ENCODE assay signal across 12 cellular contexts in the genomic region with DNA sequence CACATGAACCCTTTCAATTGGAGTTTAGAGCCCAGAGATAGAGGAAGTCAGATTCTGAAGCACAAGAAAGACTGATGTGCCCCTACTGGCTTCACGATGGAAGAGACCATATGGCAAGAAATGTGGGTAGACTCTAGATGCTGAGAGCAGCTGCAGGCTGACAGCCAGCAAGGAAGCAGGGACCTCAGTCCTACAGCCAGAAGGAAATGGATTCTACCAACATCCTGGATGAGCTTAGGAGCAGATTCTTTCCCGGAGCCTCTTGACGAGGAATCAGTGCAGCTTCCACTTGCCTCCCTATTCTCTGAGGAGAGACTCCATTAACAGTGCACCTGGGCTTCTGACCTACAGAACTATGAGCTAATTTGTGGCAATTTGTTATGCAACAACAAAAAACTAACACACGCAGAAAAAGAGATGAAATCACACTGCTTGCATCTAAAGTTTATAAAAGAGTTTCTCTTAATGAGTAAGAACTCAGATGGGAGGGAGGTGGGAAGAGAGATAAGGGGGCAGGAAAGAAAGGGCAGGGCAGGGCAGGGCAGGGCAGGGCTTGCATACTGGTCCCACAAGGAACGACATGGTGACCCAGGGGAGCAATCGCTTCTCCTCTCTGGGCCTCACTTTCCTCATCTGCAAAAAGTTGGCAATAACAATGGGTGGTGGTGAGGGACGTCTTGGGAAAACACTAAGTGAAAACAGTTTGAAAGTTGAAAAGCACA.
DNase-seq lines count a peak whose midpoint lies in the region; ATAC-seq, FAIRE-seq and TF ChIP-seq lines count a peak whose summit lies in the region.
"Had no signal": no experiment of that assay in that cellular context is flagged by ENCODE, and none has a peak within 500 bp of the region (broad histone marks: within the 10 kb centered on the region; RNA-seq: fewer than 3 reads in every experiment).

No MANE protein-coding gene starts in this region.

- H3K36me3 ChIP-seq in A673 (ENCODE audit: insufficient read depth, low read length, poor library complexity, severe bottlenecking) = no peaks in the 10 kb centered on the region
- H3K36me3 ChIP-seq in GM23338 (ENCODE audit: insufficient read depth) = no peaks in the 10 kb centered on the region

- H3K4me1 ChIP-seq in A673 (ENCODE audit: insufficient read depth, low read length, poor library complexity, severe bottlenecking) (no peaks in the 10 kb centered on the region), GM23338 (ENCODE audit: insufficient read depth) (peaks cover 15% of the 10 kb centered on the region)

- H4K20me1 ChIP-seq in GM23338 (replicated peaks; ENCODE audit: insufficient read depth) = no peaks in the 10 kb centered on the region

- H3K36me3 Mint-ChIP-seq in GM23338 (ENCODE audit: low read depth) = no peaks in the 10 kb centered on the region; the same call in 2 of the 3 replicates
- H3K36me3 Mint-ChIP-seq in T-helper 17 cell (ENCODE audit: low read depth) = peaks cover 4% of the 10 kb centered on the region
- H3K36me3 Mint-ChIP-seq: brain had no signal

- ATAC-seq in GM23338 (peak; percentile 84), T-helper 17 cell (peak; percentile 44), left colon (peak; percentile 77)

- no peak overlapping the region for H3K4me2 ChIP-seq in GM23338

- H3F3A ChIP-seq in GM23338 (replicated peaks; ENCODE audit: low read depth) = no peaks in the 10 kb centered on the region

- in situ Hi-C loops in GM13977 (cut with MboI; ENCODE audit: low pct_unique_long_range_greater_than_20kb, low sequenced_read_pairs, unreplicated experiment) = no loop called here

- CTCF ChIA-PET in A673 (lab: Charles Lee) = no interaction called here

- TF ChIP-seq CTCF in A673 (conservative IDR thresholded peaks at IDR 0.05; ENCODE audit: low read depth, low read length) (no peak), GM23338 (conservative IDR thresholded peaks at IDR 0.05; ENCODE audit: low read depth in 2 of 2) (no peak), GM13977 (IDR thresholded peaks at IDR 0.05; ENCODE audit: extremely low read depth, insufficient read depth, missing control alignments) (no peak)

- peaks cover 3% of the 10 kb centered on the region for H3K27me3 Mint-ChIP-seq in GM23338 (ENCODE audit: insufficient read depth, low read depth, poor library complexity)
- no peaks in the 10 kb centered on the region for H3K27me3 Mint-ChIP-seq in T-helper 17 cell

- no peak overlapping the region for H2AFZ ChIP-seq in GM23338

- H3K4me1 Mint-ChIP-seq in GM23338 (peaks cover 40% of the 10 kb centered on the region), T-helper 17 cell (peaks cover 24% of the 10 kb centered on the region)

- no peak for FAIRE-seq in HTR-8/SVneo (lab: Jason Lieb, UNC)

- H3K27ac ChIP-seq in A673 (ENCODE audit: low read depth, low read length, poor library complexity, severe bottlenecking) (no peak overlapping the region), GM23338 (ENCODE audit: low read depth) (no peak overlapping the region)

- intact Hi-C loops in A673 (cut with micrococcal nuclease; ENCODE audit: unreplicated experiment) = no loop called here
- intact Hi-C loops in left colon (cut with DNase I, micrococcal nuclease) = no loop called here

- BruUV-seq in A673 (replicated peaks; lab: Mats Ljungman, UMichigan) = no TSS peak

- DNase-seq in A673 (ENCODE audit: low spot score) = peak; percentile 49
- DNase-seq in GM23338 (ENCODE audit: low spot score) = peak; percentile 81
- DNase-seq in T-helper 17 cell = no peak
- no peak for DNase-seq in left colon
- no peak for DNase-seq in NCI-H1436 (lab: John Stamatoyannopoulos, UW)
- DNase-seq in NCI-H2107 (lab: John Stamatoyannopoulos, UW) = no peak
- DNase-seq in GM13977 (ENCODE audit: low spot score) = no peak
- no peak for DNase-seq in HTR-8/SVneo (ENCODE audit: insufficient read length, low spot score)
- DNase-seq: activated CD4-positive, alpha-beta T cell treated with anti-CD3 and anti-CD28 coated beads for 1 hour; NCI-H446 treated with DMSO at 0.1 percent for 48 hours; nucleus accumbens had no signal

- H3K79me2 ChIP-seq in GM23338 (replicated peaks; ENCODE audit: insufficient read depth) = no peaks in the 10 kb centered on the region

- H3K27ac Mint-ChIP-seq in GM23338 (peak overlapping the region; percentile 68; the same call in 1 of the 2 replicates), T-helper 17 cell (peak overlapping the region; percentile 12)

- no peaks in the 10 kb centered on the region for H3K27me3 ChIP-seq in A673 (replicated peaks; ENCODE audit: insufficient read depth, low read depth, low read length, poor library complexity)
- H3K27me3 ChIP-seq in GM23338 (ENCODE audit: insufficient read depth) = no peaks in the 10 kb centered on the region

- H3K4me3 ChIP-seq in A673 (ENCODE audit: low read depth, low read length, poor library complexity, severe bottlenecking) (no peak overlapping the region), GM23338 (no peak overlapping the region)

- H3K4me3 Mint-ChIP-seq in GM23338 (no peak overlapping the region; the same call in 2 of the 3 replicates), T-helper 17 cell (no peak overlapping the region)
- H3K4me3 Mint-ChIP-seq: brain had no signal

- H3K9me3 Mint-ChIP-seq in GM23338 = no peaks in the 10 kb centered on the region
- H3K9me3 Mint-ChIP-seq: brain had no signal

- H3K9me3 ChIP-seq in A673 (ENCODE audit: low read depth, low read length, poor library complexity, severe bottlenecking) (no peaks in the 10 kb centered on the region), T-helper 17 cell (ENCODE audit: control insufficient read depth, low read length, poor library complexity, severe bottlenecking) (no peaks in the 10 kb centered on the region)

- H3K9me2 ChIP-seq in GM23338 (ENCODE audit: insufficient read depth) = no peaks in the 10 kb centered on the region

- POLR2A ChIA-PET in A673 (lab: Charles Lee; ENCODE audit: low non-redundant PET) = no interaction called here

TF ChIP-seq in GM23338, 12 proteins besides CTCF, POLR2A, EP300 and RAD21:
- no peak for TF ChIP-seq JUNB (IDR thresholded peaks at IDR 0.05; ENCODE audit: unreplicated experiment)
- no peak for TF ChIP-seq ZNF331 (CRISPR knock-in tag; IDR thresholded peaks at IDR 0.05; ENCODE audit: low read depth)
- TF ChIP-seq ZNF114 (CRISPR knock-in tag; IDR thresholded peaks at IDR 0.05) = no peak

Comparison
In these comparisons a context has a peak if more than half of its experiments do, and no peak if none do; other contexts are left out.
1. DNase-seq: peak in A673 (single experiment) and GM23338 (single experiment); none in T-helper 17 cell (0 of 3), left colon (0 of 2), NCI-H1436 (single experiment), NCI-H2107 (single experiment), GM13977 (single experiment) and HTR-8/SVneo (single experiment).
2. Peak in every context shown above with its lines, with median percentiles within 50 percentile points of each other: ATAC-seq.